ENCODE assay signal across 8 cellular contexts in genomic region chr6:149717588-149718458, GRCh38. TPM values are rescaled to one million over a fixed set of nuclear protein-coding genes. Genes with fewer than 3 reads are reported as not detected.
DNase-seq lines count a peak whose midpoint lies in the region; ATAC-seq, FAIRE-seq and TF ChIP-seq lines count a peak whose summit lies in the region.

Gene LATS1, minus strand, starts transcription at chr6:149718101. Its CDS starts 15,975 bp downstream, at chr6:149702126.

- H3K9me3 ChIP-seq in cardiac muscle cell (ENCODE audit: low read depth) (no peaks in the 10 kb centered on the region), transverse colon (no peaks in the 10 kb centered on the region)

- H3K27me3 Mint-ChIP-seq in activated naive CD8-positive, alpha-beta T cell treated with anti-CD3 and anti-CD28 coated beads, Interleukin-2, amount 50 U/mL, for 24 hours, result no peaks in the 10 kb centered on the region

- in situ Hi-C loops in transverse colon (cut with MboI; ENCODE audit: low pct_ligation_motif_present in 1 of 4, low pct_unique_long_range_greater_than_20kb in 1 of 4, low sequenced_read_pairs in 3 of 4), result loop anchor here in 1 of 4 donors (25.0 kb wide), 1 partner anchor 156 kb away; the partner anchor contains the start of gene GINM1

- peak; percentile 69 for FAIRE-seq in GM12891 (lab: Jason Lieb, UNC)

- TF ChIP-seq POLR2A in GM12891 (IDR thresholded peaks at IDR 0.05; ENCODE audit: low read depth, low read length), result peak; percentile 96
- peak; percentile 83 for TF ChIP-seq POLR2A in transverse colon (IDR thresholded peaks at IDR 0.05)

- H3K27ac ChIP-seq in cardiac muscle cell, result peak within 1 kb of the TSS; percentile 97
- H3K27ac ChIP-seq in transverse colon, result peak within 1 kb of the TSS; percentile 96 to 99 (median 97)

- H3K36me3 ChIP-seq in cardiac muscle cell (no peaks in the 10 kb centered on the region), transverse colon (no peaks in the 10 kb centered on the region)

- no peaks in the 10 kb centered on the region for H3K9me3 Mint-ChIP-seq in activated naive CD8-positive, alpha-beta T cell treated with anti-CD3 and anti-CD28 coated beads, Interleukin-2, amount 50 U/mL, for 24 hours

- peaks cover 37% of the 10 kb centered on the region for H3K4me1 Mint-ChIP-seq in activated naive CD8-positive, alpha-beta T cell treated with anti-CD3 and anti-CD28 coated beads, Interleukin-2, amount 50 U/mL, for 24 hours

- intact Hi-C loops in transverse colon (cut with DNase I; ENCODE audit: low total_unique reads), result no loop called here

- no peaks in the 10 kb centered on the region for H3K27me3 ChIP-seq in cardiac muscle cell
- H3K27me3 ChIP-seq in transverse colon, result no peaks in the 10 kb centered on the region

- H3K4me3 Mint-ChIP-seq in activated naive CD8-positive, alpha-beta T cell treated with anti-CD3 and anti-CD28 coated beads, Interleukin-2, amount 50 U/mL, for 24 hours, result peak within 1 kb of the TSS; percentile 99

- DNase-seq in GM12891 (ENCODE audit: insufficient read length, low spot score) (peak; percentile 86), NCI-H1417 (lab: John Stamatoyannopoulos, UW) (peak; percentile 75 to 96 (median 95)), SW480 (ENCODE audit: low spot score) (peak; percentile 75), cardiac muscle cell (ENCODE audit: low read depth in 1 of 2, low spot score in 1 of 2) (peak; percentile 90), pons (ENCODE audit: low spot score) (peak; percentile 60), transverse colon (peak; percentile 91)
- DNase-seq in activated naive CD8-positive, alpha-beta T cell treated with anti-CD3 and anti-CD28 coated beads, Interleukin-2, amount 50 U/mL, for 24 hours, result peak; percentile 94

- H3K36me3 Mint-ChIP-seq in activated naive CD8-positive, alpha-beta T cell treated with anti-CD3 and anti-CD28 coated beads, Interleukin-2, amount 50 U/mL, for 24 hours (ENCODE audit: low read depth), result peaks cover 10% of the 10 kb centered on the region

- WGBS in transverse colon (ENCODE audit: low coverage in 1 of 2), 2 donors, result 0% methylated on average over 51 of the region's 82 CpGs; no CpG with 5 or more reads in 1 of the 2 donors

- ATAC-seq in HG02763 (IDR thresholded peaks at IDR 0.05; ENCODE audit: unreplicated experiment), result peak; percentile 92
- peak; percentile 97 for ATAC-seq in activated naive CD8-positive, alpha-beta T cell treated with anti-CD3 and anti-CD28 coated beads, Interleukin-2, amount 50 U/mL, for 24 hours

- H3K4me3 ChIP-seq in cardiac muscle cell (peak within 1 kb of the TSS; percentile 46), transverse colon (peak within 1 kb of the TSS; percentile 72 to 84 (median 78))

- TF ChIP-seq CTCF in cardiac muscle cell (IDR thresholded peaks at IDR 0.05; ENCODE audit: low read depth, low read length), result no peak
- no peak for TF ChIP-seq CTCF in transverse colon (IDR thresholded peaks at IDR 0.05)

- TF ChIP-seq EP300 in transverse colon (IDR thresholded peaks at IDR 0.05; ENCODE audit: low read depth), result no peak

- H3K27ac Mint-ChIP-seq in activated naive CD8-positive, alpha-beta T cell treated with anti-CD3 and anti-CD28 coated beads, Interleukin-2, amount 50 U/mL, for 24 hours, result peak within 1 kb of the TSS; percentile 94

- H3K4me1 ChIP-seq in cardiac muscle cell (ENCODE audit: low read depth) (peaks cover 12% of the 10 kb centered on the region), transverse colon (peaks cover 4 to 36% (median 17%) of the 10 kb centered on the region in 4 donors)

TF ChIP-seq in GM12891, 5 proteins besides CTCF, POLR2A, EP300 and RAD21:
- peak; percentile 91 for TF ChIP-seq TAF1 (IDR thresholded peaks at IDR 0.05; ENCODE audit: low read depth, low read length)
- TF ChIP-seq POLR2AphosphoS5 (IDR thresholded peaks at IDR 0.05; ENCODE audit: low read depth, low read length), result peak; percentile 89
- peak; percentile 71 for TF ChIP-seq POU2F2 (IDR thresholded peaks at IDR 0.05; ENCODE audit: low read depth, low read length)
- TF ChIP-seq SPI1 (IDR thresholded peaks at IDR 0.05; ENCODE audit: low read depth, low read length), result no peak
- peak; percentile 85 for TF ChIP-seq PAX5 (IDR thresholded peaks at IDR 0.05; ENCODE audit: insufficient read depth, low read length, severe bottlenecking)

RNA-seq across cellular contexts. Expression of gene LATS1, which starts in this region (rescaled TPM):
- polyA plus RNA-seq in GM12891 (2012; ENCODE audit: low read depth, missing spikeins), result 5.7 TPM
- 9.9 and 13.2 TPM in 2 replicates for total RNA-seq in cardiac muscle cell
- polyA plus RNA-seq in cardiac muscle cell, result 7.2 and 11.3 TPM in 2 replicates
- 10 to 100 TPM; 13.1 to 28.4 (median 19.4) TPM for total RNA-seq in transverse colon

Comparison
In these comparisons a context has a peak if more than half of its experiments do, and no peak if none do; other contexts are left out.
1. Peak in every context shown above with its lines: DNase-seq, ATAC-seq, H3K4me3 ChIP-seq and H3K27ac ChIP-seq.